Comparison of ENCODE assay signal across 8 cellular contexts in the genomic region with DNA sequence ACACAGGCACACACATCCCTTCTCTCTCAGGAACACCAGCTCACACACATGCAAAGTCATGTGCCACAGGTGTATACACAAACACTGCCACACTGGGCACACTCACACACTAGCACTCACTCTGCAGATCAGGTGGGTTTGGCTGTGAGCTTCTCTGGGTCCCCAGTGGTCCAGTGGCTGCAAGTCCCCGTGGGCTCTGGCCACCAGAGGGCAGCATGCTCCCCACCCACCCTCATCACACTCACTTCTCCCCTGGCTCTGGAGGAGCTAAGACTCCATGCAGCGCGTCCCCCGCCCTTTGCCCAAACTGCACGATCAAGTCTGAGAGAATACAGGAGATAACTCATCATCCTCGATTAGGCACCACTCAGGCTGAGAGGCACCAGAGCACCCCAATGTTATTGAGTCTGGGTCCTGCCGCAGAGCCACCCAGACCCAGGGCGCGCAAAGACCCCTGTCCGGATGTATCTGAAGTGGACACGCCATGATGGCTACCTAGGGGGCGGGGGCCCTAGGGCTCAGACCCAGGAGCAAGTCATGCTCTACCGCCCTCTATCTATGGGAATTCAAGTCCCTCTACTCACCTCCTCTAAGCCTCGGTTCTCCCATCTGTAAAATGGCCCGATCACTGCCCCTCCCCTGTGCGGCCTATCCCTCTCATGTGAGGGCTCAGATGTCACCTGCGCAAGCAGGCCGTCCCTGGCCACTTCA.
DNase-seq lines count a peak whose midpoint lies in the region; ATAC-seq and TF ChIP-seq lines count a peak whose summit lies in the region.

No MANE protein-coding gene starts in this region.

- H3K9me3 ChIP-seq in iPS DF 6.9 (ENCODE audit: control insufficient read depth, insufficient read depth, low read length) = no peaks in the 10 kb centered on the region

- H3K27ac ChIP-seq in iPS DF 6.9 (ENCODE audit: low read length) = no peak overlapping the region

- WGBS in iPS DF 6.9 (ENCODE audit: insufficient coverage, insufficient read length) = no CpG with 5 or more reads among the region's 18 CpGs

- H3K4me1 ChIP-seq in iPS DF 6.9 (ENCODE audit: control insufficient read depth, insufficient read depth, low read length) = peaks cover 7% of the 10 kb centered on the region

- no peaks in the 10 kb centered on the region for H3K36me3 ChIP-seq in iPS DF 6.9 (ENCODE audit: control insufficient read depth, insufficient read depth, low read length)

- ATAC-seq in HG03571 (IDR thresholded peaks at IDR 0.05; ENCODE audit: unreplicated experiment) (no peak), GM21528 (IDR thresholded peaks at IDR 0.05; ENCODE audit: low FRiP score, unreplicated experiment) (no peak)

- in situ Hi-C loops in astrocyte of the cerebellum (cut with HindIII; ENCODE audit: low sequenced_read_pairs) = no loop called here

- H3K27me3 ChIP-seq in iPS DF 6.9 (ENCODE audit: control insufficient read depth, insufficient read depth, low read length) = no peaks in the 10 kb centered on the region

- DNase-seq in NCI-H128 (lab: John Stamatoyannopoulos, UW; ENCODE audit: unreplicated experiment) (peak; percentile 51), T1000 (lab: John Stamatoyannopoulos, UW) (peak; percentile 10), astrocyte of the cerebellum (ENCODE audit: low read depth) (peak; percentile 32), iPS DF 6.9 (ENCODE audit: low read depth, low spot score) (peak; percentile 60)
- peak; percentile 74 for DNase-seq in stimulated activated CD4-positive, alpha-beta T cell treated with anti-CD3 and anti-CD28 coated beads, Interleukin-15, amount 100 ng/mL, for 24 hours

- H3K4me3 ChIP-seq in astrocyte of the cerebellum (ENCODE audit: low read depth, low read length) (no peak overlapping the region), iPS DF 6.9 (ENCODE audit: low read length) (no peak overlapping the region)

- peak; percentile 97 for TF ChIP-seq CTCF in GM12872 (IDR thresholded peaks at IDR 0.05; ENCODE audit: insufficient read depth, low read depth, low read length)
- peak; percentile 91 for TF ChIP-seq CTCF in astrocyte of the cerebellum (IDR thresholded peaks at IDR 0.05; ENCODE audit: low read depth, low read length, missing control alignments)

Comparison
In these comparisons a context has a peak if more than half of its experiments do, and no peak if none do; other contexts are left out.
1. DNase-seq: peak in every context shown above with its lines; median percentile 74 in stimulated activated CD4-positive, alpha-beta T cell treated with anti-CD3 and anti-CD28 coated beads, Interleukin-15, amount 100 ng/mL, for 24 hours; 60 in iPS DF 6.9; 51 in NCI-H128; 32 in astrocyte of the cerebellum; 10 in T1000.